Comparison of ENCODE assay signal across 31 cellular contexts in the genomic region with DNA sequence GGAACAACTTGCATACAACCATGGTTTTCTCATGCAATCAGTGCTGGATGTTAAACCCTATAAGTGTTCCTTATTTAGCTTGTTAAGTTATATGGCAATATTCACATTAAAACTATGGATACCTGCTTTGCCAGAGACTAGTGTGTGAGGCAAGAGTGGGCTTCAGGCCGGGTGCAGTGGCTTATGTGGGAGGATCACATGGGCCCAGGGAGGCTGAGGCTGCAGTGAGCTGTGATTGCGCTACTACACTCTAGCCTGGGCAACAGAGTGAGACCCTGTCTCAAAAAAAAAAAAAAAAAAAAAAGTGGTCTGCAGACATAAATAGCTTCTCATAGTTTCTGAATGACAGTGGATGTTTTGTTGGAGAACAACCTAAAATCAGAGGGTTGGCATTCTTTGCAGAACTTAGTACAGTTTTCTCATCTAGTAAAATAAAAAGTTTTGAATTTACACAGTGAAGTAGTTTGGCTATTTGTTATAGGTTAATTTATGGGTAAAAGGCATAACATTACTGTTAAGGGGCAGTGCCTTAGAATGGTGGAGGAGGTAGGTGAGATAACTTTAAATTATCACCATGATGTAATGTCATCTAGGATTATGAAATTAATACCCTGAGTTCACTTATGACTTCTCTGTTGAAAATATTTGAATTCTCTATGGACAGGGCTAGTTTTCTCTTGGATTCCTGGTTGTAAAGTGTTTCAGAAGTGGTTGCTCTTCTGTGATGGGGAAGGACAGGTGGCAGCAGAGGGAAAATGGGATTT. TPM values are rescaled to one million over a fixed set of nuclear protein-coding genes. Genes with fewer than 3 reads are reported as not detected.
DNase-seq lines count a peak whose midpoint lies in the region; ATAC-seq, FAIRE-seq and TF ChIP-seq lines count a peak whose summit lies in the region.
"Had no signal": no experiment of that assay in that cellular context is flagged by ENCODE, and none has a peak within 500 bp of the region (broad histone marks: within the 10 kb centered on the region; RNA-seq: fewer than 3 reads in every experiment).

No MANE protein-coding gene starts in this region.

- H3K4me1 Mint-ChIP-seq in activated naive CD4-positive, alpha-beta T cell treated with anti-CD3 and anti-CD28 coated beads for 36 hours (ENCODE audit: low read depth), result peaks cover 64% of the 10 kb centered on the region

- TF ChIP-seq CTCF in HEK293 (tag by site-specific recombination; IDR thresholded peaks at IDR 0.05), result no peak
- TF ChIP-seq CTCF in K562 (IDR thresholded peaks at IDR 0.05 in 2 of 3, conservative IDR thresholded peaks at IDR 0.05 in 1 of 3; ENCODE audit: insufficient read depth in 2 of 3, low read depth in 1 of 3, low read length in 3 of 3), result no peak
- no peak for TF ChIP-seq CTCF in neural cell (IDR thresholded peaks at IDR 0.05; ENCODE audit: poor library complexity, severe bottlenecking)

- in situ Hi-C loops in K562 (cut with MboI), result no loop called here

- H3K27me3 ChIP-seq in K562 (ENCODE audit: control insufficient read depth in 2 of 2, insufficient read depth in 2 of 2, low read length in 2 of 2), result no peaks in the 10 kb centered on the region
- no peaks in the 10 kb centered on the region for H3K27me3 ChIP-seq in neural cell (ENCODE audit: insufficient read depth, low read depth, low read length)
- H3K27me3 ChIP-seq: neutrophil, right atrium auricular region, vagina had no signal

- H3F3A ChIP-seq in neural cell (ENCODE audit: insufficient read depth, low read length, poor library complexity, severe bottlenecking), result no peaks in the 10 kb centered on the region

- H2AFZ ChIP-seq in K562 (ENCODE audit: low read depth, low read length), result no peak overlapping the region
- no peak overlapping the region for H2AFZ ChIP-seq in neural cell (ENCODE audit: low read depth, low read length)

- H3K4me3 ChIP-seq in HEK293 (ENCODE audit: low read depth, low read length) (no peak overlapping the region), K562 (no peak overlapping the region), neural cell (ENCODE audit: low read length) (peak overlapping the region; percentile 15)
- H3K4me3 ChIP-seq: HAP-1, left lung, right atrium auricular region, smooth muscle cell, vagina had no signal

- no peak for TF ChIP-seq EP300 in K562 (IDR thresholded peaks at IDR 0.05; ENCODE audit: low read length)
- TF ChIP-seq EP300 in neural cell (conservative IDR thresholded peaks at IDR 0.05; ENCODE audit: poor library complexity, severe bottlenecking), result no peak

- peak overlapping the region; percentile 3 for H3K27ac Mint-ChIP-seq in activated naive CD4-positive, alpha-beta T cell treated with anti-CD3 and anti-CD28 coated beads for 36 hours
- H3K27ac Mint-ChIP-seq: activated CD4-positive, alpha-beta memory T cell treated with anti-CD3 and anti-CD28 coated beads for 36 hours; activated naive CD4-positive, alpha-beta T cell treated with anti-CD3 and anti-CD28 coated beads, Interleukin-2, amount 50 U/mL, for 72 hours; activated T-helper 17 cell treated with anti-CD3 and anti-CD28 coated beads, Interleukin-2, amount 50 U/mL, for 72 hours; effector memory CD8-positive, alpha-beta T cell; stimulated activated naive CD8-positive, alpha-beta T cell treated with anti-CD3 and anti-CD28 coated beads, Interleukin-15, Interleukin-2, amounts not matched to agents 100 ng/mL and 50 ng/mL, for 24 hours had no signal

- no peaks in the 10 kb centered on the region for H3K36me3 ChIP-seq in HEK293 (ENCODE audit: control insufficient read depth in 2 of 2, insufficient read depth in 1 of 2, low read length in 2 of 2)
- no peaks in the 10 kb centered on the region for H3K36me3 ChIP-seq in K562 (ENCODE audit: control insufficient read depth, insufficient read depth, low read length)
- H3K36me3 ChIP-seq in neural cell (ENCODE audit: insufficient read depth, low read length), result no peaks in the 10 kb centered on the region
- H3K36me3 ChIP-seq: HAP-1, left lung, neutrophil, right atrium auricular region, vagina had no signal

- no TSS peak for BruUV-seq in K562 (replicated peaks; lab: Mats Ljungman, UMichigan)

- no peak for TF ChIP-seq POLR2A in K562 (conservative IDR thresholded peaks at IDR 0.05)

- H3K9ac ChIP-seq in K562 (ENCODE audit: insufficient read depth in 1 of 2, low read depth in 2 of 2, low read length in 2 of 2) (no peak overlapping the region), neural cell (ENCODE audit: low read length) (no peak overlapping the region)

- POLR2A ChIA-PET in HEK293 (lab: Yijun Ruan, JAX) (no interaction called here), K562 (lab: Yijun Ruan, JAX) (interaction anchor here (0.7 to 1.6 kb wide), 4 partner anchors 8 to 29 kb away, joined by 3 to 7 read pairs (median 4); no protein-coding TSS in a partner anchor)

- ATAC-seq in K562, result no peak
- ATAC-seq: activated CD4-positive, CD25-positive, alpha-beta regulatory T cell treated with anti-CD3 and anti-CD28 coated beads, Interleukin-2, amount 50 U/mL, for 24 hours; activated T-helper 17 cell treated with anti-CD3 and anti-CD28 coated beads, Interleukin-2, amount 50 U/mL, for 72 hours; effector memory CD8-positive, alpha-beta T cell; left lung had no signal

- H3K4me3 Mint-ChIP-seq in activated naive CD4-positive, alpha-beta T cell treated with anti-CD3 and anti-CD28 coated beads for 36 hours, result no peak overlapping the region
- H3K4me3 Mint-ChIP-seq: activated CD4-positive, alpha-beta memory T cell treated with anti-CD3 and anti-CD28 coated beads for 36 hours; activated T-helper 17 cell treated with anti-CD3 and anti-CD28 coated beads, Interleukin-2, amount 50 U/mL, for 72 hours; effector memory CD8-positive, alpha-beta T cell; stimulated activated naive CD8-positive, alpha-beta T cell treated with anti-CD3 and anti-CD28 coated beads, Interleukin-15, Interleukin-2, amounts not matched to agents 100 ng/mL and 50 ng/mL, for 24 hours had no signal

- H3K9me2 ChIP-seq in neural cell (ENCODE audit: insufficient read depth, low read length), result no peaks in the 10 kb centered on the region

- no peak overlapping the region for H3K4me2 ChIP-seq in K562 (ENCODE audit: insufficient read depth, low read length)
- no peak overlapping the region for H3K4me2 ChIP-seq in neural cell (ENCODE audit: low read length)
- H3K4me2 ChIP-seq: smooth muscle cell had no signal

- H3K36me3 Mint-ChIP-seq in activated naive CD4-positive, alpha-beta T cell treated with anti-CD3 and anti-CD28 coated beads for 36 hours (ENCODE audit: low read depth), result peaks cover 2% of the 10 kb centered on the region
- H3K36me3 Mint-ChIP-seq: activated CD4-positive, alpha-beta memory T cell treated with anti-CD3 and anti-CD28 coated beads for 36 hours had no signal

- DNase-seq in activated naive CD4-positive, alpha-beta T cell treated with anti-CD3 and anti-CD28 coated beads for 36 hours, result no peak
- no peak for DNase-seq in activated naive CD4-positive, alpha-beta T cell treated with Interleukin-2 at 50 U/mL for 16 hours
- no peak for DNase-seq in K562 (ENCODE audit: extremely low read depth in 1 of 4, low spot score in 3 of 4)
- no peak for DNase-seq in glomerular visceral epithelial cell (ENCODE audit: extremely low spot score)
- no peak for DNase-seq in activated gamma-delta T cell treated with Interleukin-2 at 50 U/mL for 16 hours
- DNase-seq in UCSD-AML1 (lab: John Stamatoyannopoulos, UW; ENCODE audit: unreplicated experiment), result no peak
- DNase-seq: activated CD4-positive, alpha-beta memory T cell treated with anti-CD3 and anti-CD28 coated beads for 36 hours; activated CD8-positive, alpha-beta memory T cell treated with anti-CD3 and anti-CD28 coated beads, Interleukin-2, amount 50 U/mL, for 48 hours; aorta; cortex of kidney; DMS153; effector memory CD8-positive, alpha-beta T cell; left lung; mesenchymal stem cell; MV-4-11; NCI-H1436 treated with DMSO at 0.1 percent for 48 hours; NCI-H2081 treated with DMSO at 0.1 percent for 48 hours; NCI-H748 treated with DMSO at 0.1 percent for 48 hours; posterior cingulate gyrus had no signal

- peaks cover 64% of the 10 kb centered on the region for H3K79me2 ChIP-seq in K562 (ENCODE audit: control insufficient read depth, insufficient read depth, low read length)
- H3K79me2 ChIP-seq in neural cell (replicated peaks; ENCODE audit: insufficient read depth, low read length), result peaks cover 84% of the 10 kb centered on the region

- H4K20me1 ChIP-seq in K562 (replicated peaks; ENCODE audit: control insufficient read depth, insufficient read depth, low read length) (0 out of 2 replicates have a peak, but pooled peaks cover 2% of the 10 kb centered on the region), neural cell (ENCODE audit: insufficient read depth) (no peaks in the 10 kb centered on the region)

- no peaks in the 10 kb centered on the region for H3K9me3 Mint-ChIP-seq in activated naive CD4-positive, alpha-beta T cell treated with anti-CD3 and anti-CD28 coated beads for 36 hours
- H3K9me3 Mint-ChIP-seq: activated CD4-positive, alpha-beta memory T cell treated with anti-CD3 and anti-CD28 coated beads for 36 hours; activated naive CD4-positive, alpha-beta T cell treated with anti-CD3 and anti-CD28 coated beads, Interleukin-2, amount 50 U/mL, for 72 hours; activated T-helper 17 cell treated with anti-CD3 and anti-CD28 coated beads, Interleukin-2, amount 50 U/mL, for 72 hours; effector memory CD8-positive, alpha-beta T cell; stimulated activated naive CD8-positive, alpha-beta T cell treated with anti-CD3 and anti-CD28 coated beads, Interleukin-15, Interleukin-2, amounts not matched to agents 100 ng/mL and 50 ng/mL, for 24 hours had no signal

- H3K4me1 ChIP-seq in HEK293 (ENCODE audit: control insufficient read depth, insufficient read depth, low read length), result peaks cover 8% of the 10 kb centered on the region; the same call in 1 of the 2 replicates
- peaks cover 8 to 10% of the 10 kb centered on the region in 2 experiments; a peak in 3 of 5 replicates for H3K4me1 ChIP-seq in K562 (replicated peaks in 1 of 2; ENCODE audit: control insufficient read depth in 2 of 2, insufficient read depth in 2 of 2, low read length in 2 of 2)

- no peak for FAIRE-seq in K562 (lab: Jason Lieb, UNC)
- FAIRE-seq: GM12892 had no signal

- no peaks in the 10 kb centered on the region for H3K9me1 ChIP-seq in K562 (ENCODE audit: control insufficient read depth, insufficient read depth, low read length)

- WGBS in K562 (ENCODE audit: insufficient coverage, low coverage, missing lambda C conversion rate), result 40% methylated on average over 2 of the region's 2 CpGs

- H3K9me3 ChIP-seq in HEK293 (ENCODE audit: control insufficient read depth, insufficient read depth, low read depth, low read length) (no peaks in the 10 kb centered on the region), K562 (replicated peaks; ENCODE audit: control insufficient read depth, insufficient read depth, low read depth, low read length) (no peaks in the 10 kb centered on the region), neural cell (ENCODE audit: low read length) (no peaks in the 10 kb centered on the region)
- H3K9me3 ChIP-seq: HAP-1, left lung, neutrophil, right atrium auricular region, vagina had no signal

- intact Hi-C loops in activated naive CD4-positive, alpha-beta T cell treated with anti-CD3 and anti-CD28 coated beads for 36 hours (cut with micrococcal nuclease), result no loop called here
- intact Hi-C loops in K562 (cut with micrococcal nuclease), result no loop called here

- TF ChIP-seq RAD21 in K562 (CRISPR knock-in tag; conservative IDR thresholded peaks at IDR 0.05 in 1 of 2, IDR thresholded peaks at IDR 0.05 in 1 of 2) (no peak), neural cell (conservative IDR thresholded peaks at IDR 0.05) (no peak)

- CTCF ChIA-PET in activated naive CD4-positive, alpha-beta T cell treated with anti-CD3 and anti-CD28 coated beads for 36 hours (lab: Charles Lee), result interaction anchor here (1.2 to 1.4 kb wide), 2 partner anchors 13 to 21 kb away, joined by 4 read pairs; no protein-coding TSS in a partner anchor
- CTCF ChIA-PET in HEK293 (lab: Yijun Ruan, JAX) (no interaction called here), K562 (lab: Yijun Ruan, JAX; ENCODE audit: low intra/inter-chr PET ratio) (interaction anchor here (0.6 kb wide), 1 partner anchor 23 kb away, joined by 3 read pairs; no protein-coding TSS in a partner anchor)

- H3K27me3 Mint-ChIP-seq in activated naive CD4-positive, alpha-beta T cell treated with anti-CD3 and anti-CD28 coated beads for 36 hours (ENCODE audit: low read depth), result no peaks in the 10 kb centered on the region
- H3K27me3 Mint-ChIP-seq: activated CD4-positive, alpha-beta memory T cell treated with anti-CD3 and anti-CD28 coated beads for 36 hours; activated T-helper 17 cell treated with anti-CD3 and anti-CD28 coated beads, Interleukin-2, amount 50 U/mL, for 72 hours; stimulated activated naive CD8-positive, alpha-beta T cell treated with anti-CD3 and anti-CD28 coated beads, Interleukin-15, Interleukin-2, amounts not matched to agents 100 ng/mL and 50 ng/mL, for 24 hours had no signal

- H3K27ac ChIP-seq in HEK293 (ENCODE audit: extremely low read depth, low read depth, low read length), result no peak overlapping the region
- no peak overlapping the region for H3K27ac ChIP-seq in K562 (ENCODE audit: extremely low read depth, low read depth, low read length)
- no peak overlapping the region for H3K27ac ChIP-seq in neural cell (ENCODE audit: low read length)
- H3K27ac ChIP-seq: left lung, neutrophil, vagina had no signal

RNA-seq across cellular contexts. Expression of a gene that starts 5.3 kb away (rescaled TPM):
- 1 to 10 TPM; 9.7 to 10.0 TPM for total RNA-seq in activated naive CD4-positive, alpha-beta T cell treated with anti-CD3 and anti-CD28 coated beads for 36 hours
- 2.8 and 5.7 TPM in 2 replicates for total RNA-seq in K562 (2011; cell fraction: chromatin; rRNA removed; ENCODE audit: low replicate concordance)
- total RNA-seq in K562 (2011; cell fraction: nucleolus; rRNA removed), result 2.3 and 2.9 TPM in 2 replicates
- 4.5 and 7.3 TPM in 2 replicates for total RNA-seq in K562 (2011; cell fraction: nucleoplasm; rRNA removed)
- 11.4 and 12.1 TPM in 2 replicates for total RNA-seq in K562 (2014; rRNA removed)
- 13.6 and 14.5 TPM in 2 replicates for total RNA-seq in K562 (2014; rRNA removed; fragmentation: Illumina TruSeq; extraction: Trizol)
- total RNA-seq in K562 (2015; rRNA removed; fragmentation: Illumina TruSeq; extraction: Trizol), result 12.4 and 12.8 TPM in 2 replicates
- 11.5 and 11.8 TPM in 2 replicates for total RNA-seq in K562 (2021)
- polyA plus RNA-seq in K562 (2011; rRNA removed), result 1.9 and 6.8 TPM in 2 replicates
- polyA plus RNA-seq in K562 (2011; cell fraction: cytosol; rRNA removed), result 0.61 and 4.4 TPM in 2 replicates
- 1.4 and 5.3 TPM in 2 replicates for polyA plus RNA-seq in K562 (2011; cell fraction: nucleus; rRNA removed)
- polyA plus RNA-seq in K562 (2012), result 7.8 and 8.4 TPM in 2 replicates
- polyA plus RNA-seq in K562 (2014; fragmentation: Illumina TruSeq; extraction: Trizol), result 10.9 and 13.4 TPM in 2 replicates
- 1 to 10 TPM; 1.6 to 2.3 TPM for polyA plus RNA-seq in K562 (2014; fragmentation: Nextera tagmentation; extraction: Ambion mirVana)
- 6.0 and 6.5 TPM in 2 replicates for polyA plus RNA-seq in K562 (2014; rRNA removed)
- 4.6 and 16.3 TPM in 2 replicates for polyA minus RNA-seq in K562 (2011; rRNA and poly(A)+ RNA removed)
- polyA minus RNA-seq in K562 (2011; cell fraction: cytosol; rRNA and poly(A)+ RNA removed), result 2.9 and 8.6 TPM in 2 replicates
- polyA minus RNA-seq in K562 (2011; cell fraction: nucleus; rRNA and poly(A)+ RNA removed), result 2.2 and 12.4 TPM in 2 replicates
- 56.3 and 59.3 TPM in 2 replicates for polyA plus RNA-seq in neural cell
- polyA minus RNA-seq in neural cell, result 163 and 193 TPM in 2 replicates
